In the genomic region with DNA sequence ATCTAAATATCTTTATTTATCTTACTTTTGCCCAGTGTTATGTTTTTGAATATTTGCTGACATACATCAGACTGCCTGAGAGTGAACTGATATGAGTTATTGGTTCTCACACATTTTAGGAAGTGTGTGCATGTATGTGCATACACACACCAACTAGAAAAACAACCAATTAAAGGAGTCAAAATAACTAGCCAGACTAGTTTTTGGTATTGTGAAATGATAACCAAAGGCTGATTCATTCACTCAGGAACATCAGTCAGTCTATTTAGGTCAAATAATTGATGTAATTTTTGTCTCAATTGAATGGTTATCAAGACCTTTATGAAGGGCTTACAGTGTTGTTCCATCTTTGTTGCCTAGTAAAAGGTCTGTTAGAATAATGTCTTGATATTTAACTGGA, we compare ENCODE assay signal across 25 cellular contexts.
"Had no signal": no experiment of that assay in that cellular context is flagged by ENCODE, and none has a peak within 500 bp of the region (broad histone marks: within the 10 kb centered on the region; RNA-seq: fewer than 3 reads in every experiment).

No MANE protein-coding gene starts in this region.

- DNase-seq: colonic mucosa; cortex of kidney; effector CD8-positive, alpha-beta T cell; effector memory CD8-positive, alpha-beta T cell; endodermal cell; erythroblast; esophagus squamous epithelium; foreskin fibroblast; foreskin melanocyte; gastrocnemius medialis; glutamatergic neuron; head of caudate nucleus; heart right ventricle; hippocampal formation; left cardiac atrium; left lung; left ventricle myocardium superior; lower lobe of right lung; mesendoderm; midbrain; naive thymus-derived CD4-positive, alpha-beta T cell had no signal

- FAIRE-seq: endometrium, islet of Langerhans, keratinocyte had no signal

- H3K4me1 ChIP-seq: colonic mucosa, esophagus squamous epithelium, gastrocnemius medialis, heart right ventricle, left lung, lower lobe of right lung had no signal

- H3K27me3 ChIP-seq: colonic mucosa, esophagus squamous epithelium, gastrocnemius medialis, heart right ventricle, left lung had no signal

- H3K36me3 ChIP-seq: colonic mucosa, esophagus squamous epithelium, gastrocnemius medialis, heart right ventricle, left lung, lower lobe of right lung had no signal

- H3K4me3 ChIP-seq: colonic mucosa, esophagus squamous epithelium, gastrocnemius medialis, heart right ventricle, left lung, lower lobe of right lung had no signal

- ATAC-seq: effector memory CD8-positive, alpha-beta T cell; esophagus mucosa; gastrocnemius medialis; heart right ventricle; left cardiac atrium; left lung; left ventricle myocardium superior; lower lobe of right lung; naive thymus-derived CD4-positive, alpha-beta T cell had no signal

- H3K9me3 ChIP-seq: colonic mucosa, esophagus squamous epithelium, gastrocnemius medialis, heart right ventricle, left lung, lower lobe of right lung had no signal

- H3K27ac ChIP-seq: colonic mucosa, esophagus squamous epithelium, gastrocnemius medialis, heart right ventricle, left lung, lower lobe of right lung had no signal
